Comparison of ENCODE assay signal across 1 cellular context in genomic region chr17:2400877-2401425, GRCh38.
TF ChIP-seq lines count a peak whose summit lies in the region.

A gene with protein sequence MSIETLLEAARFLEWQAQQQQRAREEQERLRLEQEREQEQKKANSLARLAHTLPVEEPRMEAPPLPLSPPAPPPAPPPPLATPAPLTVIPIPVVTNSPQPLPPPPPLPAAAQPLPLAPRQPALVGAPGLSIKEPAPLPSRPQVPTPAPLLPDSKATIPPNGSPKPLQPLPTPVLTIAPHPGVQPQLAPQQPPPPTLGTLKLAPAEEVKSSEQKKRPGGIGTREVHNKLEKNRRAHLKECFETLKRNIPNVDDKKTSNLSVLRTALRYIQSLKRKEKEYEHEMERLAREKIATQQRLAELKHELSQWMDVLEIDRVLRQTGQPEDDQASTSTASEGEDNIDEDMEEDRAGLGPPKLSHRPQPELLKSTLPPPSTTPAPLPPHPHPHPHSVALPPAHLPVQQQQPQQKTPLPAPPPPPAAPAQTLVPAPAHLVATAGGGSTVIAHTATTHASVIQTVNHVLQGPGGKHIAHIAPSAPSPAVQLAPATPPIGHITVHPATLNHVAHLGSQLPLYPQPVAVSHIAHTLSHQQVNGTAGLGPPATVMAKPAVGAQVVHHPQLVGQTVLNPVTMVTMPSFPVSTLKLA (minus strand): TSS chr17:2401060. CDS start chr17:2400712, 348 bp downstream.

TF ChIP-seq in HepG2, 621 proteins besides CTCF, POLR2A, EP300 and RAD21 (continued from another document and continues in another):
- TF ChIP-seq IRF2 (CRISPR knock-in tag; IDR thresholded peaks at IDR 0.05) (0 out of 2 replicates have a peak, but pooled peaks have one; percentile 14), YY1 (IDR thresholded peaks at IDR 0.05; ENCODE audit: insufficient read depth, insufficient replicate concordance, low read depth, low read length) (peak; percentile 94), KAT7 (CRISPR knock-in tag; IDR thresholded peaks at IDR 0.05; ENCODE audit: borderline replicate concordance) (0 out of 2 replicates have a peak, but pooled peaks have one; percentile 19), ZNF589 (CRISPR knock-in tag; conservative IDR thresholded peaks at IDR 0.05) (no peak), KAT8 (CRISPR knock-in tag; IDR thresholded peaks at IDR 0.05) (peak; percentile 18; the same call in 1 of the 2 replicates), ISL2 (CRISPR knock-in tag; IDR thresholded peaks at IDR 0.05) (no peak), ZNF543 (CRISPR knock-in tag; IDR thresholded peaks at IDR 0.05) (0 out of 2 replicates have a peak, but pooled peaks have one; percentile 16), RFXANK (CRISPR knock-in tag; IDR thresholded peaks at IDR 0.05) (0 out of 2 replicates have a peak, but pooled peaks have one; percentile 2), ZFP82 (CRISPR knock-in tag; IDR thresholded peaks at IDR 0.05; ENCODE audit: borderline replicate concordance) (peak; percentile 13; the same call in 1 of the 2 replicates), ZFP36L1 (CRISPR knock-in tag; IDR thresholded peaks at IDR 0.05) (no peak), TEAD3 (CRISPR knock-in tag; optimal IDR thresholded peaks at IDR 0.05; ENCODE audit: borderline replicate concordance) (no peak), MTF2 (CRISPR knock-in tag; IDR thresholded peaks at IDR 0.05; ENCODE audit: borderline replicate concordance) (no peak), ZNF343 (CRISPR knock-in tag; IDR thresholded peaks at IDR 0.05) (no peak), TCF7L2 (IDR thresholded peaks at IDR 0.05; ENCODE audit: low read depth, low read length) (no peak), SP4 (CRISPR knock-in tag; IDR thresholded peaks at IDR 0.05) (peak; percentile 33; the same call in 1 of the 2 replicates), HDAC2 (CRISPR knock-in tag; IDR thresholded peaks at IDR 0.05) (peak; percentile 10; the same call in 1 of the 2 replicates), LRRFIP1 (CRISPR knock-in tag; conservative IDR thresholded peaks at IDR 0.05) (no peak), KDM6A (CRISPR knock-in tag; IDR thresholded peaks at IDR 0.05; ENCODE audit: low read depth) (no peak), ZNF549 (CRISPR knock-in tag; IDR thresholded peaks at IDR 0.05) (no peak), HDAC1 (CRISPR knock-in tag; IDR thresholded peaks at IDR 0.05) (peak; percentile 58), RFX5 (IDR thresholded peaks at IDR 0.05; ENCODE audit: low read depth, low read length) (peak; percentile 58; the same call in 1 of the 2 replicates), LCORL (IDR thresholded peaks at IDR 0.05) (no peak), LCORL (CRISPR knock-in tag; IDR thresholded peaks at IDR 0.05) (peak; percentile 9; the same call in 1 of the 2 replicates), ZNF709 (CRISPR knock-in tag; IDR thresholded peaks at IDR 0.05) (0 out of 2 replicates have a peak, but pooled peaks have one; percentile 44), SCMH1 (CRISPR knock-in tag; IDR thresholded peaks at IDR 0.05; ENCODE audit: borderline replicate concordance) (no peak), NAIF1 (CRISPR knock-in tag; IDR thresholded peaks at IDR 0.05; ENCODE audit: borderline replicate concordance) (no peak), CCDC6 (CRISPR knock-in tag; IDR thresholded peaks at IDR 0.05) (peak; percentile 23; the same call in 1 of the 2 replicates), TOPORS (CRISPR knock-in tag; IDR thresholded peaks at IDR 0.05) (0 out of 2 replicates have a peak, but pooled peaks have one; percentile 20), SIX4 (CRISPR knock-in tag; IDR thresholded peaks at IDR 0.05) (peak; percentile 26; the same call in 1 of the 2 replicates), ZNF547 (CRISPR knock-in tag; IDR thresholded peaks at IDR 0.05) (no peak), FOXP1 (IDR thresholded peaks at IDR 0.05) (no peak), FOXP1 (CRISPR knock-in tag; IDR thresholded peaks at IDR 0.05) (peak; percentile 37; the same call in 1 of the 2 replicates), TAF1 (CRISPR knock-in tag; IDR thresholded peaks at IDR 0.05) (peak; percentile 51; the same call in 1 of the 2 replicates), PTBP1 (IDR thresholded peaks at IDR 0.05; ENCODE audit: low read depth, low read length, poor library complexity, severe bottlenecking) (peak; percentile 39), RBFOX2 (IDR thresholded peaks at IDR 0.05; ENCODE audit: low read depth, low read length) (peak; percentile 66), MAFK (conservative IDR thresholded peaks at IDR 0.05 in 1 of 2, IDR thresholded peaks at IDR 0.05 in 1 of 2; ENCODE audit: low read length in 2 of 2) (no peak), ZNF704 (CRISPR knock-in tag; IDR thresholded peaks at IDR 0.05; ENCODE audit: borderline replicate concordance) (no peak), JUNB (CRISPR knock-in tag; IDR thresholded peaks at IDR 0.05; ENCODE audit: borderline replicate concordance) (no peak), SNAI1 (CRISPR knock-in tag; IDR thresholded peaks at IDR 0.05; ENCODE audit: borderline replicate concordance) (no peak), ZMYM4 (CRISPR knock-in tag; IDR thresholded peaks at IDR 0.05) (0 out of 2 replicates have a peak, but pooled peaks have one; percentile 6), ZNF44 (CRISPR knock-in tag; IDR thresholded peaks at IDR 0.05) (no peak), POLR2AphosphoS5 (IDR thresholded peaks at IDR 0.05; ENCODE audit: low read depth, low read length) (peak; percentile 47; the same call in 1 of the 2 replicates)
- TF ChIP-seq, protein P1, sequence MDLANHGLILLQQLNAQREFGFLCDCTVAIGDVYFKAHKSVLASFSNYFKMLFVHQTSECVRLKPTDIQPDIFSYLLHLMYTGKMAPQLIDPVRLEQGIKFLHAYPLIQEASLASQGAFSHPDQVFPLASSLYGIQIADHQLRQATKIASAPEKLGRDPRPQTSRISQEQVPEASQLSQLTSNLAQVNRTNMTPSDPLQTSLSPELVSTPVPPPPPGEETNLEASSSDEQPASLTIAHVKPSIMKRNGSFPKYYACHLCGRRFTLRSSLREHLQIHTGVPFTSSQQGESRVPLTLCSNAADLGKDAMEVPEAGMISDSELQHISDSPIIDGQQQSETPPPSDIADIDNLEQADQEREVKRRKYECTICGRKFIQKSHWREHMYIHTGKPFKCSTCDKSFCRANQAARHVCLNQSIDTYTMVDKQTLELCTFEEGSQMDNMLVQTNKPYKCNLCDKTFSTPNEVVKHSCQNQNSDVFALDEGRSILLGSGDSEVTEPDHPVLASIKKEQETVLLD (CRISPR knock-in tag; IDR thresholded peaks at IDR 0.05; ENCODE audit: low read depth) = peak; percentile 68; the same call in 1 of the 2 replicates
- TF ChIP-seq, protein P2, sequence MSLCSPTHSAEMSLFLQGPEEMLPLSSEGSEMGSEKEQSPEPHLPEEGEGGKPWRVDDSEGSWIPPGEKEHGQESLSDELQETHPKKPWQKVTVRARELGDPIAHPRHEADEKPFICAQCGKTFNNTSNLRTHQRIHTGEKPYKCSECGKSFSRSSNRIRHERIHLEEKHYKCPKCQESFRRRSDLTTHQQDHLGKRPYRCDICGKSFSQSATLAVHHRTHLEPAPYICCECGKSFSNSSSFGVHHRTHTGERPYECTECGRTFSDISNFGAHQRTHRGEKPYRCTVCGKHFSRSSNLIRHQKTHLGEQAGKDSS (CRISPR knock-in tag; IDR thresholded peaks at IDR 0.05; ENCODE audit: borderline replicate concordance, low read depth) = no peak
- TF ChIP-seq, protein P3, sequence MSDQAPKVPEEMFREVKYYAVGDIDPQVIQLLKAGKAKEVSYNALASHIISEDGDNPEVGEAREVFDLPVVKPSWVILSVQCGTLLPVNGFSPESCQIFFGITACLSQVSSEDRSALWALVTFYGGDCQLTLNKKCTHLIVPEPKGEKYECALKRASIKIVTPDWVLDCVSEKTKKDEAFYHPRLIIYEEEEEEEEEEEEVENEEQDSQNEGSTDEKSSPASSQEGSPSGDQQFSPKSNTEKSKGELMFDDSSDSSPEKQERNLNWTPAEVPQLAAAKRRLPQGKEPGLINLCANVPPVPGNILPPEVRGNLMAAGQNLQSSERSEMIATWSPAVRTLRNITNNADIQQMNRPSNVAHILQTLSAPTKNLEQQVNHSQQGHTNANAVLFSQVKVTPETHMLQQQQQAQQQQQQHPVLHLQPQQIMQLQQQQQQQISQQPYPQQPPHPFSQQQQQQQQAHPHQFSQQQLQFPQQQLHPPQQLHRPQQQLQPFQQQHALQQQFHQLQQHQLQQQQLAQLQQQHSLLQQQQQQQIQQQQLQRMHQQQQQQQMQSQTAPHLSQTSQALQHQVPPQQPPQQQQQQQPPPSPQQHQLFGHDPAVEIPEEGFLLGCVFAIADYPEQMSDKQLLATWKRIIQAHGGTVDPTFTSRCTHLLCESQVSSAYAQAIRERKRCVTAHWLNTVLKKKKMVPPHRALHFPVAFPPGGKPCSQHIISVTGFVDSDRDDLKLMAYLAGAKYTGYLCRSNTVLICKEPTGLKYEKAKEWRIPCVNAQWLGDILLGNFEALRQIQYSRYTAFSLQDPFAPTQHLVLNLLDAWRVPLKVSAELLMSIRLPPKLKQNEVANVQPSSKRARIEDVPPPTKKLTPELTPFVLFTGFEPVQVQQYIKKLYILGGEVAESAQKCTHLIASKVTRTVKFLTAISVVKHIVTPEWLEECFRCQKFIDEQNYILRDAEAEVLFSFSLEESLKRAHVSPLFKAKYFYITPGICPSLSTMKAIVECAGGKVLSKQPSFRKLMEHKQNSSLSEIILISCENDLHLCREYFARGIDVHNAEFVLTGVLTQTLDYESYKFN (CRISPR knock-in tag; conservative IDR thresholded peaks at IDR 0.05) = peak; percentile 15; the same call in 1 of the 2 replicates
- TF ChIP-seq, protein P4, sequence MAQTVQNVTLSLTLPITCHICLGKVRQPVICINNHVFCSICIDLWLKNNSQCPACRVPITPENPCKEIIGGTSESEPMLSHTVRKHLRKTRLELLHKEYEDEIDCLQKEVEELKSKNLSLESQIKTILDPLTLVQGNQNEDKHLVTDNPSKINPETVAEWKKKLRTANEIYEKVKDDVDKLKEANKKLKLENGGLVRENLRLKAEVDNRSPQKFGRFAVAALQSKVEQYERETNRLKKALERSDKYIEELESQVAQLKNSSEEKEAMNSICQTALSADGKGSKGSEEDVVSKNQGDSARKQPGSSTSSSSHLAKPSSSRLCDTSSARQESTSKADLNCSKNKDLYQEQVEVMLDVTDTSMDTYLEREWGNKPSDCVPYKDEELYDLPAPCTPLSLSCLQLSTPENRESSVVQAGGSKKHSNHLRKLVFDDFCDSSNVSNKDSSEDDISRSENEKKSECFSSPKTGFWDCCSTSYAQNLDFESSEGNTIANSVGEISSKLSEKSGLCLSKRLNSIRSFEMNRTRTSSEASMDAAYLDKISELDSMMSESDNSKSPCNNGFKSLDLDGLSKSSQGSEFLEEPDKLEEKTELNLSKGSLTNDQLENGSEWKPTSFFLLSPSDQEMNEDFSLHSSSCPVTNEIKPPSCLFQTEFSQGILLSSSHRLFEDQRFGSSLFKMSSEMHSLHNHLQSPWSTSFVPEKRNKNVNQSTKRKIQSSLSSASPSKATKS (CRISPR knock-in tag; IDR thresholded peaks at IDR 0.05) = no peak
- TF ChIP-seq, protein P5, sequence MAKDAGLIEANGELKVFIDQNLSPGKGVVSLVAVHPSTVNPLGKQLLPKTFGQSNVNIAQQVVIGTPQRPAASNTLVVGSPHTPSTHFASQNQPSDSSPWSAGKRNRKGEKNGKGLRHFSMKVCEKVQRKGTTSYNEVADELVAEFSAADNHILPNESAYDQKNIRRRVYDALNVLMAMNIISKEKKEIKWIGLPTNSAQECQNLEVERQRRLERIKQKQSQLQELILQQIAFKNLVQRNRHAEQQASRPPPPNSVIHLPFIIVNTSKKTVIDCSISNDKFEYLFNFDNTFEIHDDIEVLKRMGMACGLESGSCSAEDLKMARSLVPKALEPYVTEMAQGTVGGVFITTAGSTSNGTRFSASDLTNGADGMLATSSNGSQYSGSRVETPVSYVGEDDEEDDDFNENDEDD (CRISPR knock-in tag; IDR thresholded peaks at IDR 0.05; ENCODE audit: borderline replicate concordance) = peak; percentile 28; the same call in 1 of the 2 replicates
- TF ChIP-seq, protein P6, sequence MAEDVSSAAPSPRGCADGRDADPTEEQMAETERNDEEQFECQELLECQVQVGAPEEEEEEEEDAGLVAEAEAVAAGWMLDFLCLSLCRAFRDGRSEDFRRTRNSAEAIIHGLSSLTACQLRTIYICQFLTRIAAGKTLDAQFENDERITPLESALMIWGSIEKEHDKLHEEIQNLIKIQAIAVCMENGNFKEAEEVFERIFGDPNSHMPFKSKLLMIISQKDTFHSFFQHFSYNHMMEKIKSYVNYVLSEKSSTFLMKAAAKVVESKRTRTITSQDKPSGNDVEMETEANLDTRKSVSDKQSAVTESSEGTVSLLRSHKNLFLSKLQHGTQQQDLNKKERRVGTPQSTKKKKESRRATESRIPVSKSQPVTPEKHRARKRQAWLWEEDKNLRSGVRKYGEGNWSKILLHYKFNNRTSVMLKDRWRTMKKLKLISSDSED (CRISPR knock-in tag; IDR thresholded peaks at IDR 0.05) = no peak
